41 cellular contexts compared by ENCODE assay signal in the genomic region with DNA sequence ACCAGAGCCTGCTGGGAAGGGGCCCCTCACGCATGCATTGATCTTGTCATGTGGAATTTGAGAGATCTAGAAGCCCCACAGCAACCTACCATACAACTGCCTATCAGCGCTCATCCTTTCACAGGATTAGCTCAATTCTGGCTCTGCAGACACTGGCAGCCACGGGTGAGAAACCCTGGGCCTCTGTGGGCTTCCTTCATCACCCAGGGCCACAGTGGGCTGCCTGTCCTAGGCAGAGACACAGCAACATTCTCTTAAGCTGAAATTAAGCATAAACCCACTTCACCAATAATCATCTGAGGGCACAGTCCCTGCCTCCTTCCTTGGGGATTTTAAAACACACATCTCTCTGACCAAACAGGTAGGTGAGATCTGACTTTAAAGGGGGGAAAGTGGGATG. TPM values are rescaled to one million over a fixed set of nuclear protein-coding genes. Genes with fewer than 3 reads are reported as not detected.
"Had no signal": no experiment of that assay in that cellular context is flagged by ENCODE, and none has a peak within 500 bp of the region (broad histone marks: within the 10 kb centered on the region; RNA-seq: fewer than 3 reads in every experiment).

No MANE protein-coding gene starts in this region.

- H3K4me3 Mint-ChIP-seq: activated naive CD4-positive, alpha-beta T cell treated with anti-CD3 and anti-CD28 coated beads for 36 hours; activated naive CD4-positive, alpha-beta T cell treated with anti-CD3 and anti-CD28 coated beads, Interleukin-2, amount 10 ng/mL, durations not matched to agents 7 days and 5 days; activated naive CD4-positive, alpha-beta T cell treated with anti-CD3 and anti-CD28 coated beads, Interleukin-2, amount 50 U/mL, for 24 hours; activated naive CD8-positive, alpha-beta T cell; activated naive CD8-positive, alpha-beta T cell treated with anti-CD3 and anti-CD28 coated beads for 36 hours; activated naive CD8-positive, alpha-beta T cell treated with anti-CD3 and anti-CD28 coated beads, Interleukin-2, amount 10 ng/mL, durations not matched to agents 7 days and 5 days; activated naive CD8-positive, alpha-beta T cell treated with anti-CD3 and anti-CD28 coated beads, Interleukin-2, amount 50 U/mL, for 24 hours; activated T-cell treated with anti-CD3 and anti-CD28 coated beads, Interleukin-2, amount 50 U/mL, for 24 hours; activated T-cell treated with anti-CD3 and anti-CD28 coated beads, Interleukin-2, amount 50 U/mL, for 4 hours; activated T-cell treated with anti-CD3 and anti-CD28 coated beads, Interleukin-2, amount 50 U/mL, for 72 hours; activated T-helper 1 cell treated with anti-CD3 and anti-CD28 coated beads, Interleukin-12 subunit alpha, Interleukin-12 subunit beta, Interleukin-2, Interleukin-4 antibody, amounts not matched to agents 30 ng/mL and 10 ng/mL and 1 ng/mL, durations not matched to agents 14 hours and 24 hours and 36 hours; activated T-helper 17 cell treated with anti-CD3 and anti-CD28 coated beads, Interleukin-2, amount 50 U/mL, for 72 hours; brain; central memory CD8-positive, alpha-beta T cell had no signal

- H3K27ac Mint-ChIP-seq: activated naive CD4-positive, alpha-beta T cell treated with anti-CD3 and anti-CD28 coated beads for 36 hours; activated naive CD4-positive, alpha-beta T cell treated with anti-CD3 and anti-CD28 coated beads, Interleukin-2, amount 10 ng/mL, durations not matched to agents 7 days and 5 days; activated naive CD4-positive, alpha-beta T cell treated with anti-CD3 and anti-CD28 coated beads, Interleukin-2, amount 50 U/mL, for 24 hours; activated naive CD4-positive, alpha-beta T cell treated with anti-CD3 and anti-CD28 coated beads, Interleukin-2, amount 50 U/mL, for 72 hours; activated naive CD8-positive, alpha-beta T cell; activated naive CD8-positive, alpha-beta T cell treated with anti-CD3 and anti-CD28 coated beads for 36 hours; activated naive CD8-positive, alpha-beta T cell treated with anti-CD3 and anti-CD28 coated beads, Interleukin-2, amount 10 ng/mL, durations not matched to agents 7 days and 5 days; activated naive CD8-positive, alpha-beta T cell treated with anti-CD3 and anti-CD28 coated beads, Interleukin-2, amount 50 U/mL, for 24 hours; activated T-cell treated with anti-CD3 and anti-CD28 coated beads, Interleukin-2, amount 50 U/mL, for 24 hours; activated T-cell treated with anti-CD3 and anti-CD28 coated beads, Interleukin-2, amount 50 U/mL, for 72 hours; activated T-helper 1 cell treated with anti-CD3 and anti-CD28 coated beads, Interleukin-12 subunit alpha, Interleukin-12 subunit beta, Interleukin-2, Interleukin-4 antibody, amounts not matched to agents 30 ng/mL and 10 ng/mL and 1 ng/mL, durations not matched to agents 14 hours and 24 hours and 36 hours; activated T-helper 17 cell treated with anti-CD3 and anti-CD28 coated beads, Interleukin-2, amount 50 U/mL, for 72 hours; activated T-helper 2 cell treated with anti-CD3 and anti-CD28 coated beads, Interferon-gamma antibody, Interleukin-2, Interleukin-4, amounts not matched to agents 10 μg/mL and 5 μg/mL and 100 μg/mL, durations not matched to agents 14 hours and 24 hours and 36 hours; brain had no signal

- H3K36me3 ChIP-seq: adrenal gland, ascending aorta, brain microvascular endothelial cell, breast epithelium, cardiac muscle cell had no signal

- H3K27me3 ChIP-seq: adrenal gland, ascending aorta, breast epithelium, cardiac muscle cell had no signal

- H3K36me3 Mint-ChIP-seq: activated naive CD4-positive, alpha-beta T cell treated with anti-CD3 and anti-CD28 coated beads, Interleukin-2, amount 10 ng/mL, durations not matched to agents 7 days and 5 days; activated naive CD4-positive, alpha-beta T cell treated with anti-CD3 and anti-CD28 coated beads, Interleukin-2, amount 50 U/mL, for 24 hours; activated naive CD4-positive, alpha-beta T cell treated with anti-CD3 and anti-CD28 coated beads, Interleukin-2, amount 50 U/mL, for 72 hours; activated naive CD8-positive, alpha-beta T cell; activated naive CD8-positive, alpha-beta T cell treated with anti-CD3 and anti-CD28 coated beads, Interleukin-2, amount 10 ng/mL, durations not matched to agents 7 days and 5 days; brain had no signal

- H3K27ac ChIP-seq: adrenal gland, ascending aorta, brain microvascular endothelial cell, breast epithelium, cardiac muscle cell had no signal

- H3K9me3 ChIP-seq: adrenal gland, ascending aorta, breast epithelium had no signal

- H3K27me3 Mint-ChIP-seq: activated naive CD4-positive, alpha-beta T cell treated with anti-CD3 and anti-CD28 coated beads, Interleukin-2, amount 50 U/mL, for 24 hours; activated naive CD8-positive, alpha-beta T cell; activated naive CD8-positive, alpha-beta T cell treated with anti-CD3 and anti-CD28 coated beads for 36 hours; activated naive CD8-positive, alpha-beta T cell treated with anti-CD3 and anti-CD28 coated beads, Interleukin-2, amount 10 ng/mL, durations not matched to agents 7 days and 5 days; activated naive CD8-positive, alpha-beta T cell treated with anti-CD3 and anti-CD28 coated beads, Interleukin-2, amount 50 U/mL, for 24 hours; activated T-cell treated with anti-CD3 and anti-CD28 coated beads, Interleukin-2, amount 50 U/mL, for 24 hours; activated T-helper 17 cell treated with anti-CD3 and anti-CD28 coated beads, Interleukin-2, amount 50 U/mL, for 72 hours; central memory CD8-positive, alpha-beta T cell had no signal

- H3K4me1 Mint-ChIP-seq: activated naive CD4-positive, alpha-beta T cell treated with anti-CD3 and anti-CD28 coated beads, Interleukin-2, amount 50 U/mL, for 24 hours; activated T-helper 17 cell treated with anti-CD3 and anti-CD28 coated beads, Interleukin-2, amount 50 U/mL, for 72 hours; brain had no signal

- DNase-seq: activated effector memory CD4-positive, alpha-beta T cell treated with anti-CD3 and anti-CD28 coated beads, Interleukin-2, amount 50 U/mL, for 16 hours; activated effector memory CD4-positive, alpha-beta T cell treated with Interleukin-2 at 50 U/mL for 16 hours; activated gamma-delta T cell; activated gamma-delta T cell treated with Interleukin-2 at 50 U/mL for 16 hours; activated naive CD4-positive, alpha-beta T cell; activated naive CD4-positive, alpha-beta T cell treated with anti-CD3 and anti-CD28 coated beads for 36 hours; activated naive CD4-positive, alpha-beta T cell treated with anti-CD3 and anti-CD28 coated beads, Interleukin-2, amount 10 ng/mL, durations not matched to agents 7 days and 5 days; activated naive CD4-positive, alpha-beta T cell treated with anti-CD3 and anti-CD28 coated beads, Interleukin-2, amount 50 U/mL, for 16 hours; activated naive CD4-positive, alpha-beta T cell treated with Interleukin-2 at 50 U/mL for 16 hours; activated naive CD8-positive, alpha-beta T cell treated with anti-CD3 and anti-CD28 coated beads for 36 hours; activated naive CD8-positive, alpha-beta T cell treated with anti-CD3 and anti-CD28 coated beads, Interleukin-2, amount 10 ng/mL, durations not matched to agents 7 days and 5 days; activated naive CD8-positive, alpha-beta T cell treated with anti-CD3 and anti-CD28 coated beads, Interleukin-2, amount 50 U/mL, for 24 hours; activated T-cell treated with anti-CD3 and anti-CD28 coated beads, Interleukin-2, amount 50 U/mL, for 1 hour; activated T-cell treated with anti-CD3 and anti-CD28 coated beads, Interleukin-2, amount 50 U/mL, for 24 hours; activated T-cell treated with anti-CD3 and anti-CD28 coated beads, Interleukin-2, amount 50 U/mL, for 4 hours; activated T-cell treated with anti-CD3 and anti-CD28 coated beads, Interleukin-2, amount 50 U/mL, for 48 hours; activated T-cell treated with anti-CD3 and anti-CD28 coated beads, Interleukin-2, amount 50 U/mL, for 72 hours; adrenal gland; amniotic stem cell; amygdala; anterior cingulate cortex; aorta; brain microvascular endothelial cell; caudate nucleus; central memory CD4-positive, alpha-beta T cell; cerebellar nuclear complex had no signal

- H3K4me1 ChIP-seq: adrenal gland, ascending aorta, breast epithelium had no signal

- ATAC-seq: activated naive CD4-positive, alpha-beta T cell treated with anti-CD3 and anti-CD28 coated beads, Interleukin-2, amount 50 U/mL, for 72 hours; activated naive CD8-positive, alpha-beta T cell treated with anti-CD3 and anti-CD28 coated beads, Interleukin-2, amount 50 U/mL, for 24 hours; activated T-cell treated with anti-CD3 and anti-CD28 coated beads, Interleukin-2, amount 50 U/mL, for 4 hours; activated T-cell treated with anti-CD3 and anti-CD28 coated beads, Interleukin-2, amount 50 U/mL, for 72 hours; activated T-helper 17 cell treated with anti-CD3 and anti-CD28 coated beads, Interleukin-2, amount 50 U/mL, for 72 hours had no signal

- H3K4me3 ChIP-seq: adrenal gland, ascending aorta, breast epithelium, cardiac muscle cell had no signal

- H3K9me3 Mint-ChIP-seq: activated naive CD4-positive, alpha-beta T cell treated with anti-CD3 and anti-CD28 coated beads for 36 hours; activated naive CD4-positive, alpha-beta T cell treated with anti-CD3 and anti-CD28 coated beads, Interleukin-2, amount 10 ng/mL, durations not matched to agents 7 days and 5 days; activated naive CD4-positive, alpha-beta T cell treated with anti-CD3 and anti-CD28 coated beads, Interleukin-2, amount 50 U/mL, for 24 hours; activated naive CD4-positive, alpha-beta T cell treated with anti-CD3 and anti-CD28 coated beads, Interleukin-2, amount 50 U/mL, for 72 hours; activated naive CD8-positive, alpha-beta T cell treated with anti-CD3 and anti-CD28 coated beads for 36 hours; activated naive CD8-positive, alpha-beta T cell treated with anti-CD3 and anti-CD28 coated beads, Interleukin-2, amount 10 ng/mL, durations not matched to agents 7 days and 5 days; activated naive CD8-positive, alpha-beta T cell treated with anti-CD3 and anti-CD28 coated beads, Interleukin-2, amount 50 U/mL, for 24 hours; activated T-cell treated with anti-CD3 and anti-CD28 coated beads, Interleukin-2, amount 50 U/mL, for 24 hours; activated T-cell treated with anti-CD3 and anti-CD28 coated beads, Interleukin-2, amount 50 U/mL, for 4 hours; activated T-cell treated with anti-CD3 and anti-CD28 coated beads, Interleukin-2, amount 50 U/mL, for 72 hours; activated T-helper 1 cell treated with anti-CD3 and anti-CD28 coated beads, Interleukin-12 subunit alpha, Interleukin-12 subunit beta, Interleukin-2, Interleukin-4 antibody, amounts not matched to agents 30 ng/mL and 10 ng/mL and 1 ng/mL, durations not matched to agents 14 hours and 24 hours and 36 hours; activated T-helper 17 cell treated with anti-CD3 and anti-CD28 coated beads, Interleukin-2, amount 50 U/mL, for 72 hours; activated T-helper 2 cell treated with anti-CD3 and anti-CD28 coated beads, Interferon-gamma antibody, Interleukin-2, Interleukin-4, amounts not matched to agents 10 μg/mL and 5 μg/mL and 100 μg/mL, durations not matched to agents 14 hours and 24 hours and 36 hours; brain; central memory CD8-positive, alpha-beta T cell had no signal

RNA-seq across cellular contexts. Expression of a gene that starts 3.3 kb away (rescaled TPM):
- total RNA-seq: activated naive CD8-positive, alpha-beta T cell treated with anti-CD3 and anti-CD28 coated beads for 36 hours; activated naive CD8-positive, alpha-beta T cell treated with anti-CD3 and anti-CD28 coated beads, Interleukin-2, amount 10 ng/mL, durations not matched to agents 7 days and 5 days; activated T-cell treated with anti-CD3 and anti-CD28 coated beads, Interleukin-2, amount 50 U/mL, for 72 hours; activated T-helper 1 cell treated with anti-CD3 and anti-CD28 coated beads, Interleukin-12 subunit alpha, Interleukin-12 subunit beta, Interleukin-2, Interleukin-4 antibody, amounts not matched to agents 30 ng/mL and 10 ng/mL and 1 ng/mL, durations not matched to agents 14 hours and 24 hours and 36 hours; activated T-helper 17 cell treated with anti-CD3 and anti-CD28 coated beads, Interleukin-2, amount 50 U/mL, for 72 hours; activated T-helper 2 cell treated with anti-CD3 and anti-CD28 coated beads, Interferon-gamma antibody, Interleukin-2, Interleukin-4, amounts not matched to agents 10 μg/mL and 5 μg/mL and 100 μg/mL, durations not matched to agents 14 hours and 24 hours and 36 hours; ascending aorta; astrocyte; breast epithelium; bronchial epithelial cell; cardiac muscle cell; cerebellum; chondrocyte had no signal

RNA-seq across cellular contexts. Expression of a gene that starts 18.2 kb away (rescaled TPM):
- total RNA-seq: activated naive CD4-positive, alpha-beta T cell treated with anti-CD3 and anti-CD28 coated beads for 36 hours; activated naive CD4-positive, alpha-beta T cell treated with anti-CD3 and anti-CD28 coated beads, Interleukin-2, amount 50 U/mL, for 72 hours; activated naive CD8-positive, alpha-beta T cell treated with anti-CD3 and anti-CD28 coated beads for 36 hours; activated naive CD8-positive, alpha-beta T cell treated with anti-CD3 and anti-CD28 coated beads, Interleukin-2, amount 10 ng/mL, durations not matched to agents 7 days and 5 days; activated T-cell treated with anti-CD3 and anti-CD28 coated beads, Interleukin-2, amount 50 U/mL, for 72 hours; activated T-helper 1 cell treated with anti-CD3 and anti-CD28 coated beads, Interleukin-12 subunit alpha, Interleukin-12 subunit beta, Interleukin-2, Interleukin-4 antibody, amounts not matched to agents 30 ng/mL and 10 ng/mL and 1 ng/mL, durations not matched to agents 14 hours and 24 hours and 36 hours; activated T-helper 17 cell treated with anti-CD3 and anti-CD28 coated beads, Interleukin-2, amount 50 U/mL, for 72 hours; activated T-helper 2 cell treated with anti-CD3 and anti-CD28 coated beads, Interferon-gamma antibody, Interleukin-2, Interleukin-4, amounts not matched to agents 10 μg/mL and 5 μg/mL and 100 μg/mL, durations not matched to agents 14 hours and 24 hours and 36 hours; ascending aorta; astrocyte; breast epithelium; cardiac muscle cell; cerebellum; chondrocyte had no signal
